20 cellular contexts compared by ENCODE assay signal in genomic region chr3:108953700-108954099, GRCh38. TPM values are rescaled to one million over a fixed set of nuclear protein-coding genes. Genes with fewer than 3 reads are reported as not detected.
DNase-seq lines count a peak whose midpoint lies in the region; ATAC-seq, FAIRE-seq and TF ChIP-seq lines count a peak whose summit lies in the region.
"Had no signal": no experiment of that assay in that cellular context is flagged by ENCODE, and none has a peak within 500 bp of the region (broad histone marks: within the 10 kb centered on the region; RNA-seq: fewer than 3 reads in every experiment).

Gene GUCA1C, minus strand, starts transcription at chr3:108953879. Its CDS starts 117 bp downstream, at chr3:108953762.

- FAIRE-seq in pancreas (lab: Jason Lieb, UNC) = no peak

- no peaks in the 10 kb centered on the region for H3K36me3 Mint-ChIP-seq in MCF 10A (ENCODE audit: insufficient read depth, unreplicated experiment)
- H3K36me3 Mint-ChIP-seq: CD8-positive, alpha-beta memory T cell had no signal

- POLR2A ChIA-PET in MCF 10A (lab: Yijun Ruan, JAX) = interaction anchor here (0.6 kb wide), 1 partner anchor 787 kb away, joined by 3 read pairs; no protein-coding TSS in a partner anchor

- 31 to 41% methylated on average over 1 of the region's 1 CpG for WGBS in pancreas, 2 donors
- WGBS in heart left ventricle, 4 donors = 55 to 80% (median 63%) methylated on average over 1 of the region's 1 CpG

- H3K27me3 ChIP-seq in breast epithelium (no peaks in the 10 kb centered on the region), WERI-Rb-1 (ENCODE audit: insufficient read depth, low read depth, severe bottlenecking) (no peaks in the 10 kb centered on the region), pancreas (no peaks in the 10 kb centered on the region), heart left ventricle (no peaks in the 10 kb centered on the region)
- H3K27me3 ChIP-seq: BLaER1 had no signal

- no peak within 1 kb of the TSS for H3K4me3 ChIP-seq in breast epithelium
- peak within 1 kb of the TSS; percentile 3; the same call in 1 of the 2 replicates for H3K4me3 ChIP-seq in WERI-Rb-1 (ENCODE audit: low read depth, low read length)
- H3K4me3 ChIP-seq in pancreas = peak within 1 kb of the TSS in 3 of 4 donors; percentile 15 to 37 (median 32)
- H3K4me3 ChIP-seq in heart left ventricle = peak within 1 kb of the TSS in 1 of 12 donors; percentile 7
- H3K4me3 ChIP-seq: BLaER1, GM23248 had no signal

- H3K4me1 ChIP-seq in breast epithelium (no peaks in the 10 kb centered on the region), pancreas (peaks cover 0 to 5% (median 0%) of the 10 kb centered on the region in 3 donors), heart left ventricle (no peaks in the 10 kb centered on the region)
- H3K4me1 ChIP-seq: BLaER1, Caco-2 had no signal

- intact Hi-C loops in MCF 10A (cut with micrococcal nuclease) = no loop called here
- intact Hi-C loops in breast epithelium (cut with DNase I; ENCODE audit: low total_unique reads) = no loop called here
- intact Hi-C loops in pancreas (cut with DNase I) = no loop called here
- intact Hi-C loops in heart left ventricle (cut with DNase I) = no loop called here

- no peaks in the 10 kb centered on the region for H3K9me3 Mint-ChIP-seq in MCF 10A (ENCODE audit: unreplicated experiment)
- H3K9me3 Mint-ChIP-seq: CD8-positive, alpha-beta memory T cell; H9; HFFc6 had no signal

- no peaks in the 10 kb centered on the region for H3K9me3 ChIP-seq in breast epithelium
- H3K9me3 ChIP-seq in WERI-Rb-1 (ENCODE audit: severe bottlenecking) = no peaks in the 10 kb centered on the region
- no peaks in the 10 kb centered on the region for H3K9me3 ChIP-seq in pancreas
- H3K9me3 ChIP-seq in heart left ventricle = no peaks in the 10 kb centered on the region
- H3K9me3 ChIP-seq: BLaER1, Caco-2 had no signal

- DNase-seq in MCF 10A (ENCODE audit: unreplicated experiment) = no peak
- no peak for DNase-seq in breast epithelium (ENCODE audit: low spot score in 2 of 2)
- no peak for DNase-seq in WERI-Rb-1
- DNase-seq in epithelial cell of prostate (ENCODE audit: low read depth, low spot score) = no peak
- DNase-seq in pancreas = no peak
- no peak for DNase-seq in HCEC 1CT
- no peak for DNase-seq in heart left ventricle
- DNase-seq: 8988T; AML-193; Caco-2; CD8-positive, alpha-beta memory T cell; DMS53; GF-D8; GM23248; H9; HFFc6; IMR-90 had no signal

- no peak within 1 kb of the TSS for H3K27ac ChIP-seq in breast epithelium
- H3K27ac ChIP-seq in WERI-Rb-1 = no peak within 1 kb of the TSS
- peak within 1 kb of the TSS; percentile 38 for H3K27ac ChIP-seq in epithelial cell of prostate
- peak within 1 kb of the TSS in 2 of 4 donors; percentile 49 to 61 for H3K27ac ChIP-seq in pancreas
- peak within 1 kb of the TSS in 1 of 12 donors; percentile 7 for H3K27ac ChIP-seq in heart left ventricle
- H3K27ac ChIP-seq: BLaER1, GM23248 had no signal

- H3K36me3 ChIP-seq in breast epithelium (no peaks in the 10 kb centered on the region), WERI-Rb-1 (no peaks in the 10 kb centered on the region), pancreas (no peaks in the 10 kb centered on the region), heart left ventricle (no peaks in the 10 kb centered on the region)
- H3K36me3 ChIP-seq: BLaER1 had no signal

- no peak for TF ChIP-seq CTCF in MCF 10A (IDR thresholded peaks at IDR 0.05; ENCODE audit: unreplicated experiment)
- no peak for TF ChIP-seq CTCF in breast epithelium (IDR thresholded peaks at IDR 0.05)
- TF ChIP-seq CTCF in WERI-Rb-1 (IDR thresholded peaks at IDR 0.05; ENCODE audit: low read depth, low read length) = no peak
- no peak for TF ChIP-seq CTCF in pancreas (IDR thresholded peaks at IDR 0.05)
- no peak for TF ChIP-seq CTCF in heart left ventricle (IDR thresholded peaks at IDR 0.05)

- H3K4me3 Mint-ChIP-seq in MCF 10A (ENCODE audit: unreplicated experiment) = peak within 1 kb of the TSS; percentile 43
- H3K4me3 Mint-ChIP-seq: CD8-positive, alpha-beta memory T cell; H9; HFFc6 had no signal

- no TSS peak for BruUV-seq in MCF 10A (replicated peaks; lab: Mats Ljungman, UMichigan)

- peaks cover 33% of the 10 kb centered on the region for H3K4me1 Mint-ChIP-seq in MCF 10A (ENCODE audit: insufficient read depth, unreplicated experiment)
- H3K4me1 Mint-ChIP-seq: CD8-positive, alpha-beta memory T cell; H9 had no signal

- TF ChIP-seq POLR2A in breast epithelium (IDR thresholded peaks at IDR 0.05) (no peak), heart left ventricle (IDR thresholded peaks at IDR 0.05) (no peak)

- H3K27me3 Mint-ChIP-seq in MCF 10A (ENCODE audit: insufficient read depth, unreplicated experiment) = no peaks in the 10 kb centered on the region

- peak; percentile 69 to 86 (median 76) for ATAC-seq in pancreas
- ATAC-seq in heart left ventricle = no peak
- no peak for ATAC-seq in HG02981 (IDR thresholded peaks at IDR 0.05; ENCODE audit: unreplicated experiment)

- CTCF ChIA-PET in MCF 10A (lab: Yijun Ruan, JAX) = interaction anchor here (1.0 to 1.7 kb wide), 4 partner anchors 17 to 119 kb away, joined by 3 to 4 read pairs (median 4); no protein-coding TSS in a partner anchor

- peak within 1 kb of the TSS; percentile 85 for H3K27ac Mint-ChIP-seq in MCF 10A (ENCODE audit: low read depth, unreplicated experiment)
- H3K27ac Mint-ChIP-seq: CD8-positive, alpha-beta memory T cell; H9; HFFc6 had no signal

RNA-seq across cellular contexts. Expression of gene GUCA1C, which starts in this region (rescaled TPM):
- not detected in 2 replicates for total RNA-seq in MCF 10A (2022)
- total RNA-seq in breast epithelium = not detected
- total RNA-seq in pancreas = 10 to 100 TPM in 4 of 6 donors, 1 to 10 TPM in 2; 6.2 to 21.0 (median 18.2) TPM
- polyA plus RNA-seq in pancreas = 10 to 100 TPM in 1 of 2 donors, 1 to 10 TPM in 1; 2.9 to 13.0 TPM
- total RNA-seq in heart left ventricle = 10 to 100 TPM in 3 of 9 donors, 1 to 10 TPM in 5, not detected in 1; 1.5 to 20.7 (median 7.1) TPM
- polyA plus RNA-seq in heart left ventricle = 1 to 10 TPM in 1 of 2 donors, under 1 TPM in 1; 0.14 to 2.2 TPM
- total RNA-seq: Caco-2; CD8-positive, alpha-beta memory T cell; GM23248; H9; HFFc6; HT-29; IMR-90 had no signal
- polyA plus RNA-seq: CD8-positive, alpha-beta memory T cell; GM23248; IMR-90 had no signal

Comparison
In these comparisons a context has a peak if more than half of its experiments do, and no peak if none do; other contexts are left out.
1. H3K4me3 ChIP-seq: peak in WERI-Rb-1 (single experiment) and pancreas (3 of 4); none in breast epithelium (0 of 3).
2. ATAC-seq: peak in pancreas (4 of 4); none in heart left ventricle (0 of 4) and HG02981 (single experiment).